In genomic region chr16:24609740-24610420, GRCh38 we compare ENCODE assay signal across 8 cellular contexts.
DNase-seq lines count a peak whose midpoint lies in the region; ATAC-seq lines count a peak whose summit lies in the region.

No MANE protein-coding gene starts in this region.

- H3K36me3 Mint-ChIP-seq in effector memory CD8-positive, alpha-beta T cell (ENCODE audit: insufficient read depth): peaks cover 2% of the 10 kb centered on the region

- no peaks in the 10 kb centered on the region for H3K9me3 ChIP-seq in iPS-15b (ENCODE audit: control insufficient read depth, insufficient read depth, low read length)

- H3K27me3 Mint-ChIP-seq in effector memory CD8-positive, alpha-beta T cell: peaks cover 59 to 64% of the 10 kb centered on the region in 2 donors

- intact Hi-C loops in sciatic nerve (cut with DNase I): no loop called here

- peaks cover 0 to 5% of the 10 kb centered on the region in 2 donors for H3K4me1 Mint-ChIP-seq in effector memory CD8-positive, alpha-beta T cell (ENCODE audit: low read depth in 2 of 2)

- ATAC-seq in sciatic nerve (peak; percentile 81), HG03039 (IDR thresholded peaks at IDR 0.05; ENCODE audit: unreplicated experiment) (no peak)
- no peak for ATAC-seq in effector memory CD8-positive, alpha-beta T cell (replicated peaks)

- peak overlapping the region; percentile 89 for H3K9ac ChIP-seq in iPS-15b (ENCODE audit: low read depth, low read length)

- no peaks in the 10 kb centered on the region for H3K36me3 ChIP-seq in iPS-15b (ENCODE audit: control insufficient read depth, insufficient read depth, low read length)

- peaks cover 4% of the 10 kb centered on the region for H3K27me3 ChIP-seq in iPS-15b (ENCODE audit: control insufficient read depth, insufficient read depth, low read length)

- no peaks in the 10 kb centered on the region for H3K9me3 Mint-ChIP-seq in effector memory CD8-positive, alpha-beta T cell

- no peak overlapping the region for H3K27ac Mint-ChIP-seq in effector memory CD8-positive, alpha-beta T cell

- peak overlapping the region; percentile 84 for H3K4me3 ChIP-seq in iPS-15b (ENCODE audit: low read depth, low read length)

- H3K4me3 Mint-ChIP-seq in effector memory CD8-positive, alpha-beta T cell: no peak overlapping the region

- DNase-seq in DMS79 (lab: John Stamatoyannopoulos, UW) (peak; percentile 67), NCI-H2029 treated with DMSO at 0.1 percent for 48 hours (lab: John Stamatoyannopoulos, UW) (peak; percentile 79), astrocyte of the hippocampus (ENCODE audit: low read depth, low spot score) (peak; percentile 91), sciatic nerve (ENCODE audit: low spot score) (peak; percentile 75), T-helper 2 cell (no peak)
- DNase-seq in effector memory CD8-positive, alpha-beta T cell: no peak

- no peaks in the 10 kb centered on the region for H3K4me1 ChIP-seq in iPS-15b (ENCODE audit: control insufficient read depth, insufficient read depth, low read length)

Comparison
In these comparisons a context has a peak if more than half of its experiments do, and no peak if none do; other contexts are left out.
1. DNase-seq: peak in DMS79 (single experiment), NCI-H2029 treated with DMSO at 0.1 percent for 48 hours (single experiment), astrocyte of the hippocampus (single experiment) and sciatic nerve (single experiment); none in T-helper 2 cell (0 of 5) and effector memory CD8-positive, alpha-beta T cell (0 of 3).